In the genomic region with DNA sequence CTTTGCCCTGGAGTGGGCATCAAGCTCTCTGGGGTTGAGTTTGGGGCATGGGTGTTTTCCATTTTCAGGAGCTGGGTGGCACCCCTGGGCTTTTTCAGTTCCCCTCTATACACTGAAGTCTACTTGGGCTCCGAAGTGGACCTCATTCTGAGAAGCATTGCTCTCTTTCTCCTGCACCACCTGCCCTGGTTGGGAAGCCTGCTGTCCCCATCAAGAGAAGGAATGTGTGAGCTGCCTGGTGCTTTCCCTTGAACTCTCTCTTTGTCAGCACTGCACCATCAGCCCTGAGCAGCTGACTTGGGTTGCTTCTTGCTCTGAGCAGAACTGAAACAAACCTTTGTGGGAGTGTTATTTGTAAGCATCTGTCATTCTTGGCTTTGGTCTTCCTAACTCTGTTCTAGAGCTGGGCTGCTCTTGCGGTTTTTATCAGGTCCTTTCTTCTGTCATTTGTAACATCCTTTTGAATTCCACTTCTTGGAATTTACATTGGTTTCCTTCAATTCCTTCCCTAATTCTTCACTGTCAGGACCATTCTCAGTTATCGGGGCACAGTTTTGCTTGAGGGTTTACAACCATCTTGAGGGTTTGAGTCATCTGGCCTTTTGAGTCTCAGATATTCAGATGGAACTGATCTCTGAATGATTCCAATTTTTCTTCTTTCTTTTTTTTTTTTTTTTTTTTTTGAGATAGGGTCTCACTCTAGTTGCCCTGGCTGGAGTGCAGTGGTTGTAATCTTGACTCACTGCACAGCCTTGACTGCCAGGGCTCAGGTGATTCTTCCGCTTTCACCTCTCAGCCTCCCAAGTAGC, we compare ENCODE assay signal across 8 cellular contexts. TPM values are rescaled to one million over a fixed set of nuclear protein-coding genes. Genes with fewer than 3 reads are reported as not detected.
DNase-seq lines count a peak whose midpoint lies in the region; ATAC-seq and TF ChIP-seq lines count a peak whose summit lies in the region.

No MANE protein-coding gene starts in this region.

- intact Hi-C loops in thyroid gland (cut with DNase I) = no loop called here
- intact Hi-C loops in Calu3 (cut with micrococcal nuclease; ENCODE audit: unreplicated experiment) = no loop called here

- peaks cover 19% of the 10 kb centered on the region for H3K36me3 Mint-ChIP-seq in nephron (ENCODE audit: low read depth)
- H3K36me3 Mint-ChIP-seq in Calu3 (ENCODE audit: insufficient read depth, unreplicated experiment) = peaks cover 41% of the 10 kb centered on the region

- BruUV-seq in Calu3 (replicated peaks; lab: Mats Ljungman, UMichigan) = no TSS peak

- DNase-seq in CMK (ENCODE audit: low read depth) (peak; percentile 38), T1000 (lab: John Stamatoyannopoulos, UW) (no peak), thyroid gland (no peak), Calu3 (no peak)
- DNase-seq in activated naive CD4-positive, alpha-beta T cell treated with anti-CD3 and anti-CD28 coated beads, Interleukin-2, amount 50 U/mL, for 16 hours = peak; percentile 50

- no peak for TF ChIP-seq POLR2A in thyroid gland (IDR thresholded peaks at IDR 0.05)

- H3K27ac Mint-ChIP-seq in nephron (peak overlapping the region in 2 of 3 experiments; percentile 27 to 54), Calu3 (ENCODE audit: unreplicated experiment) (no peak overlapping the region)

- no peaks in the 10 kb centered on the region for H3K27me3 ChIP-seq in thyroid gland

- peaks cover 0 to 3% of the 10 kb centered on the region in 2 donors for H3K36me3 ChIP-seq in thyroid gland

- H3K27me3 Mint-ChIP-seq in nephron (ENCODE audit: low read depth) (no peaks in the 10 kb centered on the region), Calu3 (ENCODE audit: unreplicated experiment) (no peaks in the 10 kb centered on the region)

- TF ChIP-seq CTCF in nephron (IDR thresholded peaks at IDR 0.05; ENCODE audit: unreplicated experiment in 3 of 3) = no peak
- TF ChIP-seq CTCF in thyroid gland (IDR thresholded peaks at IDR 0.05) = no peak
- no peak for TF ChIP-seq CTCF in Calu3 (IDR thresholded peaks at IDR 0.05; ENCODE audit: unreplicated experiment)

- 84 to 87% methylated on average over 4 of the region's 4 CpGs for WGBS in thyroid gland, 2 donors

- no peak overlapping the region for H3K27ac ChIP-seq in thyroid gland

- no peaks in the 10 kb centered on the region for H3K9me3 ChIP-seq in thyroid gland

- H3K4me1 ChIP-seq in thyroid gland = peaks cover 18 to 38% of the 10 kb centered on the region in 2 donors

- CTCF ChIA-PET in Calu3 (lab: Charles Lee) = no interaction called here

- H3K4me1 Mint-ChIP-seq in nephron (peaks cover 33% of the 10 kb centered on the region), Calu3 (ENCODE audit: low read depth, unreplicated experiment) (peaks cover 30% of the 10 kb centered on the region)

- ATAC-seq in GM19467 (IDR thresholded peaks at IDR 0.05; ENCODE audit: unreplicated experiment) (peak; percentile 75), HG03520 (IDR thresholded peaks at IDR 0.05; ENCODE audit: unreplicated experiment) (peak; percentile 60)

- no peak overlapping the region for H3K4me3 Mint-ChIP-seq in nephron
- H3K4me3 Mint-ChIP-seq in Calu3 (ENCODE audit: low read depth, unreplicated experiment) = no peak overlapping the region

- H3K9me3 Mint-ChIP-seq in nephron (no peaks in the 10 kb centered on the region), Calu3 (ENCODE audit: low read depth, unreplicated experiment) (no peaks in the 10 kb centered on the region)

- H3K4me3 ChIP-seq in thyroid gland (replicated peaks in 1 of 3) = no peak overlapping the region

RNA-seq across cellular contexts. Expression of a gene that starts 20.5 kb away (rescaled TPM):
- total RNA-seq in thyroid gland (10 to 100 TPM; 38.2 to 61.9 (median 47.5) TPM), Calu3 (2022) (65.8 and 66.6 TPM in 2 replicates)

RNA-seq across cellular contexts. Expression of a gene that starts 36.7 kb away (rescaled TPM):
- total RNA-seq in thyroid gland = under 1 TPM in 3 of 4 donors, not detected in 1; 0.13 to 0.59 (median 0.45) TPM
- 0.17 TPM in 1 of 2 replicates, not detected in the other for total RNA-seq in Calu3 (2022)

RNA-seq across cellular contexts. Expression of a gene that starts 41.8 kb away (rescaled TPM):
- total RNA-seq in thyroid gland (10 to 100 TPM; 44.5 to 72.7 (median 54.6) TPM), Calu3 (2022) (57.9 and 64.2 TPM in 2 replicates)

RNA-seq across cellular contexts. Expression of a gene that starts 44.6 kb away (rescaled TPM):
- total RNA-seq in thyroid gland (1 to 10 TPM in 1 of 4 donors, under 1 TPM in 3; 0.27 to 1.6 (median 0.74) TPM), Calu3 (2022) (0.17 TPM in 1 of 2 replicates, not detected in the other)

RNA-seq across cellular contexts. Expression of a gene that starts 54.1 kb away (rescaled TPM):
- total RNA-seq in thyroid gland (100 to 1,000 TPM in 2 of 4 donors, 10 to 100 TPM in 2; 60.2 to 444 (median 210) TPM), Calu3 (2022) (87.0 and 88.2 TPM in 2 replicates)

Comparison
In these comparisons a context has a peak if more than half of its experiments do, and no peak if none do; other contexts are left out.
1. DNase-seq: peak in CMK (single experiment) and activated naive CD4-positive, alpha-beta T cell treated with anti-CD3 and anti-CD28 coated beads, Interleukin-2, amount 50 U/mL, for 16 hours (single experiment); none in T1000 (single experiment), thyroid gland (0 of 2) and Calu3 (single experiment).